In genomic region chr1:118739421-118739930, GRCh38 we compare ENCODE assay signal across 17 cellular contexts.
"Had no signal": no experiment of that assay in that cellular context is flagged by ENCODE, and none has a peak within 500 bp of the region (broad histone marks: within the 10 kb centered on the region; RNA-seq: fewer than 3 reads in every experiment).

No MANE protein-coding gene starts in this region.

- H3K27ac Mint-ChIP-seq: activated CD4-positive, alpha-beta memory T cell treated with anti-CD3 and anti-CD28 coated beads for 36 hours; activated naive CD8-positive, alpha-beta T cell treated with anti-CD3 and anti-CD28 coated beads for 36 hours; natural killer cell treated with Interleukin-12 subunit alpha and Interleukin-12 subunit beta and Interleukin-15 and Interleukin-18, amount 100 ng/mL, for 72 hours; T-helper 2 cell treated with Interferon-gamma antibody and Interleukin-4, amounts not matched to agents 5 μg/mL and 100 μg/mL, for 36 hours had no signal

- H3K4me1 Mint-ChIP-seq: activated naive CD8-positive, alpha-beta T cell treated with anti-CD3 and anti-CD28 coated beads for 36 hours had no signal

- H3K27ac ChIP-seq: heart left ventricle, lower lobe of right lung, ovary, stomach, thyroid gland, uterus had no signal

- H3K27me3 ChIP-seq: heart left ventricle, ovary, stomach, thyroid gland, uterus had no signal

- FAIRE-seq: bronchial epithelial cell, colon, endothelial cell of umbilical vein had no signal

- H3K36me3 ChIP-seq: heart left ventricle, lower lobe of right lung, ovary, stomach, thyroid gland, uterus had no signal

- ATAC-seq: activated T-cell treated with anti-CD3 and anti-CD28 coated beads, Interleukin-2, amount 50 U/mL, for 4 hours; heart left ventricle; lower lobe of right lung; natural killer cell treated with Interleukin-12 subunit alpha and Interleukin-12 subunit beta and Interleukin-15 and Interleukin-18, amount 100 ng/mL, for 72 hours had no signal

- H3K4me3 Mint-ChIP-seq: activated CD4-positive, alpha-beta memory T cell treated with anti-CD3 and anti-CD28 coated beads for 36 hours; activated naive CD8-positive, alpha-beta T cell treated with anti-CD3 and anti-CD28 coated beads for 36 hours; activated T-cell treated with anti-CD3 and anti-CD28 coated beads, Interleukin-2, amount 50 U/mL, for 4 hours; natural killer cell treated with Interleukin-12 subunit alpha and Interleukin-12 subunit beta and Interleukin-15 and Interleukin-18, amount 100 ng/mL, for 72 hours; T-helper 2 cell treated with Interferon-gamma antibody and Interleukin-4, amounts not matched to agents 5 μg/mL and 100 μg/mL, for 36 hours had no signal

- H3K36me3 Mint-ChIP-seq: activated CD4-positive, alpha-beta memory T cell treated with anti-CD3 and anti-CD28 coated beads for 36 hours; activated naive CD8-positive, alpha-beta T cell treated with anti-CD3 and anti-CD28 coated beads for 36 hours; natural killer cell treated with Interleukin-12 subunit alpha and Interleukin-12 subunit beta and Interleukin-15 and Interleukin-18, amount 100 ng/mL, for 72 hours had no signal

- H3K27me3 Mint-ChIP-seq: activated CD4-positive, alpha-beta memory T cell treated with anti-CD3 and anti-CD28 coated beads for 36 hours; activated naive CD8-positive, alpha-beta T cell treated with anti-CD3 and anti-CD28 coated beads for 36 hours; natural killer cell treated with Interleukin-12 subunit alpha and Interleukin-12 subunit beta and Interleukin-15 and Interleukin-18, amount 100 ng/mL, for 72 hours had no signal

- DNase-seq: activated CD4-positive, alpha-beta memory T cell treated with anti-CD3 and anti-CD28 coated beads for 36 hours; activated effector memory CD4-positive, alpha-beta T cell treated with anti-CD3 and anti-CD28 coated beads, Interleukin-2, amount 50 U/mL, for 16 hours; activated naive CD8-positive, alpha-beta T cell treated with anti-CD3 and anti-CD28 coated beads for 36 hours; activated T-cell treated with anti-CD3 and anti-CD28 coated beads, Interleukin-2, amount 50 U/mL, for 4 hours; foreskin melanocyte; heart left ventricle; lower lobe of right lung; ovary; stimulated activated CD4-positive, alpha-beta T cell treated with anti-CD3 and anti-CD28 coated beads, Interleukin-4, amount 100 ng/mL, for 1 hour; stomach; thyroid gland; uterus had no signal

- H3K4me3 ChIP-seq: heart left ventricle, lower lobe of right lung, ovary, stomach, thyroid gland, uterus had no signal

- H3K4me1 ChIP-seq: heart left ventricle, lower lobe of right lung, stomach, thyroid gland, uterus had no signal

- H3K9me3 ChIP-seq: lower lobe of right lung, ovary, stomach, thyroid gland, uterus had no signal
